Comparison of ENCODE assay signal across 9 cellular contexts in genomic region chr1:24558902-24559791, GRCh38. TPM values are rescaled to one million over a fixed set of nuclear protein-coding genes. Genes with fewer than 3 reads are reported as not detected.
A peak's percentile ranks its signal among the peaks of the same experiment; 100 is the strongest.
DNase-seq lines count a peak whose midpoint lies in the region; ATAC-seq and TF ChIP-seq lines count a peak whose summit lies in the region.
"Had no signal": no experiment of that assay in that cellular context is flagged by ENCODE, and none has a peak within 500 bp of the region (broad histone marks: within the 10 kb centered on the region; RNA-seq: fewer than 3 reads in every experiment).

No MANE protein-coding gene starts in this region.

- DNase-seq in NCI-H526 (lab: John Stamatoyannopoulos, UW): peak; percentile 8 to 44
- DNase-seq in NCI-H526 treated with DMSO at 0.1 percent for 48 hours (lab: John Stamatoyannopoulos, UW): no peak
- peak in 46 of 56 donors; percentile 5 to 75 (median 41) for DNase-seq in amygdala (lab: John Stamatoyannopoulos, UW)
- peak; percentile 77 for DNase-seq in iPS-NIHi7 (ENCODE audit: extremely low spot score)
- peak; percentile 87 for DNase-seq in upper lobe of right lung
- DNase-seq in stimulated activated CD4-positive, alpha-beta T cell treated with anti-CD3 and anti-CD28 coated beads, Interleukin-1b, Interleukin-23, amount 100 ng/mL, for 48 hours: no peak
- DNase-seq: central memory CD4-positive, alpha-beta T cell had no signal

- H3K9me3 ChIP-seq in upper lobe of right lung: no peaks in the 10 kb centered on the region

- H3K27ac ChIP-seq in upper lobe of right lung: no peak overlapping the region

- peaks cover 23% of the 10 kb centered on the region for H3K27me3 ChIP-seq in upper lobe of right lung

- H3K4me1 ChIP-seq in upper lobe of right lung: no peaks in the 10 kb centered on the region

- H3K36me3 ChIP-seq in upper lobe of right lung: no peaks in the 10 kb centered on the region

- TF ChIP-seq CTCF in upper lobe of right lung (IDR thresholded peaks at IDR 0.05): no peak

- peak; percentile 80 for ATAC-seq in upper lobe of right lung
- ATAC-seq in activated CD4-positive, CD25-positive, alpha-beta regulatory T cell treated with anti-CD3 and anti-CD28 coated beads, Interleukin-2, amount 50 U/mL, for 24 hours: no peak
- ATAC-seq in GM19467 (IDR thresholded peaks at IDR 0.05; ENCODE audit: unreplicated experiment): no peak

- intact Hi-C loops in upper lobe of right lung (cut with DNase I): no loop called here

- H3K4me3 ChIP-seq in upper lobe of right lung: no peak overlapping the region

RNA-seq across cellular contexts. Expression of gene NCMAP, which starts 3.3 kb away (rescaled TPM):
- 10.7 TPM for total RNA-seq in upper lobe of right lung

RNA-seq across cellular contexts. Expression of gene RCAN3, which starts 56.5 kb away (rescaled TPM):
- 11.3 TPM for total RNA-seq in upper lobe of right lung

Comparison
In these comparisons a context has a peak if more than half of its experiments do, and no peak if none do; other contexts are left out.
1. DNase-seq: peak in NCI-H526 (2 of 2), amygdala (46 of 56), iPS-NIHi7 (single experiment) and upper lobe of right lung (single experiment); none in NCI-H526 treated with DMSO at 0.1 percent for 48 hours (single experiment) and stimulated activated CD4-positive, alpha-beta T cell treated with anti-CD3 and anti-CD28 coated beads, Interleukin-1b, Interleukin-23, amount 100 ng/mL, for 48 hours (single experiment).